ENCODE assay signal across 9 cellular contexts in genomic region chr11:130201026-130201425, GRCh38. TPM values are rescaled to one million over a fixed set of nuclear protein-coding genes. Genes with fewer than 3 reads are reported as not detected.
"Had no signal": no experiment of that assay in that cellular context is flagged by ENCODE, and none has a peak within 500 bp of the region (broad histone marks: within the 10 kb centered on the region; RNA-seq: fewer than 3 reads in every experiment).

No MANE protein-coding gene starts in this region.

- H3K27ac Mint-ChIP-seq: HFFc6 had no signal

- H3K9me3 Mint-ChIP-seq: IgD-negative memory B cell had no signal

- H3K9ac ChIP-seq: GM23248 had no signal

- H3K4me3 Mint-ChIP-seq: HFFc6, IgD-negative memory B cell had no signal

- H3K27ac ChIP-seq: GM23248, HL-60 had no signal

- ATAC-seq: HCT116 had no signal

- H2AFZ ChIP-seq: GM23248 had no signal

- DNase-seq: GM23248, GOT3, H7, HFFc6 had no signal

- FAIRE-seq: HepG2 had no signal

- H3K36me3 ChIP-seq: HAP-1 had no signal

- H3K27me3 Mint-ChIP-seq: IgD-negative memory B cell had no signal

- H3K4me1 ChIP-seq: HAP-1 had no signal

- H3K4me3 ChIP-seq: GM23248, HAP-1 had no signal

- H3K9me3 ChIP-seq: HAP-1 had no signal

RNA-seq across cellular contexts. Expression of gene ST14, which starts 41.4 kb away (rescaled TPM):
- total RNA-seq: GM23248, HFFc6 had no signal
- polyA plus RNA-seq: GM23248 had no signal
